ENCODE assay signal across 11 cellular contexts in genomic region chr16:15636392-15636873, GRCh38. TPM values are rescaled to one million over a fixed set of nuclear protein-coding genes. Genes with fewer than 3 reads are reported as not detected.
DNase-seq lines count a peak whose midpoint lies in the region; ATAC-seq and TF ChIP-seq lines count a peak whose summit lies in the region.
"Had no signal": no experiment of that assay in that cellular context is flagged by ENCODE, and none has a peak within 500 bp of the region (broad histone marks: within the 10 kb centered on the region; RNA-seq: fewer than 3 reads in every experiment).

No MANE protein-coding gene starts in this region.

- H3K27me3 Mint-ChIP-seq in activated CD4-positive, alpha-beta T cell treated with anti-CD3 and anti-CD28 coated beads for 36 hours, result no peaks in the 10 kb centered on the region
- H3K27me3 Mint-ChIP-seq in activated naive CD8-positive, alpha-beta T cell treated with anti-CD3 and anti-CD28 coated beads, Interleukin-2, amount 10 ng/mL, durations not matched to agents 7 days and 5 days, result no peaks in the 10 kb centered on the region

- no peak for TF ChIP-seq POLR2A in spleen (IDR thresholded peaks at IDR 0.05)

- no peaks in the 10 kb centered on the region for H3K9me3 Mint-ChIP-seq in activated CD4-positive, alpha-beta T cell treated with anti-CD3 and anti-CD28 coated beads for 36 hours (ENCODE audit: low read depth)
- no peaks in the 10 kb centered on the region for H3K9me3 Mint-ChIP-seq in activated naive CD8-positive, alpha-beta T cell treated with anti-CD3 and anti-CD28 coated beads, Interleukin-2, amount 10 ng/mL, durations not matched to agents 7 days and 5 days

- ATAC-seq in activated CD4-positive, alpha-beta T cell treated with anti-CD3 and anti-CD28 coated beads for 36 hours, result peak; percentile 48
- ATAC-seq in HG03108 (IDR thresholded peaks at IDR 0.05; ENCODE audit: unreplicated experiment) (peak; percentile 36), GM18520 (IDR thresholded peaks at IDR 0.05; ENCODE audit: unreplicated experiment) (no peak), HG03469 (IDR thresholded peaks at IDR 0.05; ENCODE audit: unreplicated experiment) (no peak)
- ATAC-seq in activated naive CD8-positive, alpha-beta T cell treated with anti-CD3 and anti-CD28 coated beads, Interleukin-2, amount 10 ng/mL, durations not matched to agents 7 days and 5 days (ENCODE audit: low read depth), result peak; percentile 61

- POLR2A ChIA-PET in activated CD4-positive, alpha-beta T cell treated with anti-CD3 and anti-CD28 coated beads for 36 hours (lab: Charles Lee), result no interaction called here
- POLR2A ChIA-PET in activated naive CD8-positive, alpha-beta T cell treated with anti-CD3 and anti-CD28 coated beads, Interleukin-2, amount 10 ng/mL, durations not matched to agents 7 days and 5 days (lab: Charles Lee), result no interaction called here

- peak overlapping the region in 1 of 8 donors; percentile 13 for H3K4me3 ChIP-seq in spleen
- H3K4me3 ChIP-seq: thoracic aorta had no signal

- peak overlapping the region; percentile 35 for H3K4me3 Mint-ChIP-seq in activated CD4-positive, alpha-beta T cell treated with anti-CD3 and anti-CD28 coated beads for 36 hours
- H3K4me3 Mint-ChIP-seq in activated naive CD8-positive, alpha-beta T cell treated with anti-CD3 and anti-CD28 coated beads, Interleukin-2, amount 10 ng/mL, durations not matched to agents 7 days and 5 days, result peak overlapping the region; percentile 47

- H3K4me1 ChIP-seq in spleen, result peaks cover 36 to 99% (median 76%) of the 10 kb centered on the region in 6 donors

- peaks cover 70% of the 10 kb centered on the region for H3K4me1 Mint-ChIP-seq in activated CD4-positive, alpha-beta T cell treated with anti-CD3 and anti-CD28 coated beads for 36 hours
- peaks cover 46% of the 10 kb centered on the region for H3K4me1 Mint-ChIP-seq in activated naive CD8-positive, alpha-beta T cell treated with anti-CD3 and anti-CD28 coated beads, Interleukin-2, amount 10 ng/mL, durations not matched to agents 7 days and 5 days

- peaks cover 73% of the 10 kb centered on the region for H3K36me3 Mint-ChIP-seq in activated CD4-positive, alpha-beta T cell treated with anti-CD3 and anti-CD28 coated beads for 36 hours (ENCODE audit: low read depth)
- peaks cover 52% of the 10 kb centered on the region for H3K36me3 Mint-ChIP-seq in activated naive CD8-positive, alpha-beta T cell treated with anti-CD3 and anti-CD28 coated beads, Interleukin-2, amount 10 ng/mL, durations not matched to agents 7 days and 5 days

- intact Hi-C loops in activated CD4-positive, alpha-beta T cell treated with anti-CD3 and anti-CD28 coated beads for 36 hours (cut with DNase I, micrococcal nuclease), result no loop called here
- intact Hi-C loops in spleen (cut with DNase I; ENCODE audit: low total_unique reads), result no loop called here

- CTCF ChIA-PET in activated CD4-positive, alpha-beta T cell treated with anti-CD3 and anti-CD28 coated beads for 36 hours (lab: Charles Lee), result interaction anchor here (0.9 to 1.4 kb wide), 2 partner anchors 15 to 29 kb away, joined by 3 read pairs; no protein-coding TSS in a partner anchor

- peak overlapping the region; percentile 97 for H3K27ac Mint-ChIP-seq in activated CD4-positive, alpha-beta T cell treated with anti-CD3 and anti-CD28 coated beads for 36 hours
- H3K27ac Mint-ChIP-seq in activated naive CD8-positive, alpha-beta T cell treated with anti-CD3 and anti-CD28 coated beads, Interleukin-2, amount 10 ng/mL, durations not matched to agents 7 days and 5 days, result peak overlapping the region; percentile 84

- peak overlapping the region; percentile 61 to 100 (median 98) for H3K27ac ChIP-seq in spleen
- H3K27ac ChIP-seq: thoracic aorta had no signal

- H3K27me3 ChIP-seq in spleen (replicated peaks in 1 of 7), result no peaks in the 10 kb centered on the region

- DNase-seq in activated CD4-positive, alpha-beta T cell treated with anti-CD3 and anti-CD28 coated beads for 36 hours, result no peak
- no peak for DNase-seq in activated CD4-positive, alpha-beta T cell treated with anti-CD3 and anti-CD28 coated beads, Interleukin-2, amount 50 U/mL, for 1 hour
- DNase-seq in activated naive CD8-positive, alpha-beta T cell treated with anti-CD3 and anti-CD28 coated beads, Interleukin-2, amount 10 ng/mL, durations not matched to agents 7 days and 5 days, result no peak
- no peak for DNase-seq in spleen
- DNase-seq in NCI-H345 treated with DMSO at 0.1 percent for 48 hours (lab: John Stamatoyannopoulos, UW; ENCODE audit: unreplicated experiment), result no peak
- DNase-seq: NCI-H1048, NCI-H524 had no signal

- H3K9me3 ChIP-seq in spleen, result no peaks in the 10 kb centered on the region
- H3K9me3 ChIP-seq: thoracic aorta had no signal

- no peak for TF ChIP-seq CTCF in spleen (IDR thresholded peaks at IDR 0.05 in 8 of 11, conservative IDR thresholded peaks at IDR 0.05 in 3 of 11)

- peaks cover 0 to 91% (median 65%) of the 10 kb centered on the region in 6 donors for H3K36me3 ChIP-seq in spleen

RNA-seq across cellular contexts. Expression of gene MARF1, which starts 6.5 kb away (rescaled TPM):
- 10 to 100 TPM; 50.2 to 72.5 TPM for total RNA-seq in activated CD4-positive, alpha-beta T cell treated with anti-CD3 and anti-CD28 coated beads for 36 hours
- total RNA-seq in activated naive CD8-positive, alpha-beta T cell treated with anti-CD3 and anti-CD28 coated beads, Interleukin-2, amount 10 ng/mL, durations not matched to agents 7 days and 5 days, result 100 to 1,000 TPM; 111 to 114 TPM
- 100 to 1,000 TPM in 5 of 7 donors, 10 to 100 TPM in 2; 79.4 to 169 (median 134) TPM for total RNA-seq in spleen
- polyA plus RNA-seq in spleen, result 10 to 100 TPM; 24.0 to 33.9 (median 33.8) TPM

RNA-seq across cellular contexts. Expression of gene NDE1, which starts 13.6 kb away (rescaled TPM):
- total RNA-seq in activated CD4-positive, alpha-beta T cell treated with anti-CD3 and anti-CD28 coated beads for 36 hours, result 100 to 1,000 TPM; 107 to 117 TPM
- total RNA-seq in activated naive CD8-positive, alpha-beta T cell treated with anti-CD3 and anti-CD28 coated beads, Interleukin-2, amount 10 ng/mL, durations not matched to agents 7 days and 5 days, result 100 to 1,000 TPM; 139 to 141 TPM
- 10 to 100 TPM; 52.6 to 69.6 (median 60.6) TPM for total RNA-seq in spleen
- polyA plus RNA-seq in spleen, result 10 to 100 TPM in 2 of 3 donors, 1 to 10 TPM in 1; 8.7 to 20.0 (median 10.6) TPM

Comparison
In these comparisons a context has a peak if more than half of its experiments do, and no peak if none do; other contexts are left out.
1. ATAC-seq: peak in activated CD4-positive, alpha-beta T cell treated with anti-CD3 and anti-CD28 coated beads for 36 hours (single experiment), HG03108 (single experiment) and activated naive CD8-positive, alpha-beta T cell treated with anti-CD3 and anti-CD28 coated beads, Interleukin-2, amount 10 ng/mL, durations not matched to agents 7 days and 5 days (single experiment); none in GM18520 (single experiment) and HG03469 (single experiment).